20 cellular contexts compared by ENCODE assay signal in genomic region chr20:62308102-62308822, GRCh38. TPM values are rescaled to one million over a fixed set of nuclear protein-coding genes. Genes with fewer than 3 reads are reported as not detected.
A peak's percentile ranks its signal among the peaks of the same experiment; 100 is the strongest.
DNase-seq lines count a peak whose midpoint lies in the region; ATAC-seq and TF ChIP-seq lines count a peak whose summit lies in the region.
"Had no signal": no experiment of that assay in that cellular context is flagged by ENCODE, and none has a peak within 500 bp of the region (broad histone marks: within the 10 kb centered on the region; RNA-seq: fewer than 3 reads in every experiment).

No MANE protein-coding gene starts in this region.

- no peak overlapping the region for H2AK5ac ChIP-seq in mesenchymal stem cell (ENCODE audit: low read length, severe bottlenecking)

- no peak overlapping the region for H3K9ac ChIP-seq in mesenchymal stem cell (ENCODE audit: low read length)

- POLR2A ChIA-PET in A673 (lab: Charles Lee; ENCODE audit: low non-redundant PET) = no interaction called here

- H4K8ac ChIP-seq in mesenchymal stem cell (ENCODE audit: low read length) = no peak overlapping the region

- no peak overlapping the region for H3K4me3 ChIP-seq in A673 (ENCODE audit: low read depth, low read length, poor library complexity, severe bottlenecking)
- no peak overlapping the region for H3K4me3 ChIP-seq in mesenchymal stem cell (ENCODE audit: insufficient read depth in 1 of 2, low read depth in 1 of 2, low read length in 2 of 2)
- H3K4me3 ChIP-seq: transverse colon had no signal

- intact Hi-C loops in A673 (cut with micrococcal nuclease; ENCODE audit: unreplicated experiment) = no loop called here

- peaks cover 20% of the 10 kb centered on the region for H3K4me1 Mint-ChIP-seq in activated CD8-positive, alpha-beta memory T cell treated with anti-CD3 and anti-CD28 coated beads, Interleukin-2, amount 10 ng/mL, durations not matched to agents 7 days and 5 days

- H3K4me3 Mint-ChIP-seq in activated CD8-positive, alpha-beta memory T cell treated with anti-CD3 and anti-CD28 coated beads, Interleukin-2, amount 10 ng/mL, durations not matched to agents 7 days and 5 days = no peak overlapping the region
- H3K4me3 Mint-ChIP-seq: activated B cell treated with CpG ODN at 0.5 μM for 24 hours; activated CD8-positive, alpha-beta T cell treated with anti-CD3 and anti-CD28 coated beads, Interleukin-2, amount 10 ng/mL, durations not matched to agents 7 days and 5 days had no signal

- ATAC-seq in activated CD8-positive, alpha-beta memory T cell treated with anti-CD3 and anti-CD28 coated beads, Interleukin-2, amount 10 ng/mL, durations not matched to agents 7 days and 5 days = no peak
- ATAC-seq: activated CD8-positive, alpha-beta T cell treated with anti-CD3 and anti-CD28 coated beads, Interleukin-2, amount 10 ng/mL, durations not matched to agents 7 days and 5 days; left colon had no signal

- peaks cover 25% of the 10 kb centered on the region for H3K36me3 Mint-ChIP-seq in activated CD8-positive, alpha-beta memory T cell treated with anti-CD3 and anti-CD28 coated beads, Interleukin-2, amount 10 ng/mL, durations not matched to agents 7 days and 5 days

- no peak overlapping the region for H3K27ac Mint-ChIP-seq in activated CD8-positive, alpha-beta memory T cell treated with anti-CD3 and anti-CD28 coated beads, Interleukin-2, amount 10 ng/mL, durations not matched to agents 7 days and 5 days
- H3K27ac Mint-ChIP-seq: activated B cell treated with CpG ODN at 0.5 μM for 24 hours; activated CD8-positive, alpha-beta T cell treated with anti-CD3 and anti-CD28 coated beads, Interleukin-2, amount 10 ng/mL, durations not matched to agents 7 days and 5 days had no signal

- TF ChIP-seq CTCF in A673 (conservative IDR thresholded peaks at IDR 0.05; ENCODE audit: low read depth, low read length) = no peak

- no peak overlapping the region for H2BK5ac ChIP-seq in mesenchymal stem cell (ENCODE audit: low read depth, low read length, poor library complexity, severe bottlenecking)

- H2BK15ac ChIP-seq in mesenchymal stem cell (ENCODE audit: low read depth, poor library complexity, severe bottlenecking) = no peak overlapping the region

- H2BK120ac ChIP-seq in mesenchymal stem cell (ENCODE audit: low read depth, low read length) = no peak overlapping the region

- TSS peak; percentile 12 for BruUV-seq in A673 (replicated peaks; lab: Mats Ljungman, UMichigan)

- peaks cover 18% of the 10 kb centered on the region for H3K4me1 ChIP-seq in A673 (ENCODE audit: insufficient read depth, low read length, poor library complexity, severe bottlenecking)
- peaks cover 44% of the 10 kb centered on the region for H3K4me1 ChIP-seq in mesenchymal stem cell (ENCODE audit: control insufficient read depth, insufficient read depth, low read depth, low read length)

- CTCF ChIA-PET in A673 (lab: Charles Lee) = interaction anchor here (0.5 kb wide), 1 partner anchor 35 kb away, joined by 5 read pairs; no protein-coding TSS in a partner anchor
- CTCF ChIA-PET in activated CD8-positive, alpha-beta memory T cell treated with anti-CD3 and anti-CD28 coated beads, Interleukin-2, amount 10 ng/mL, durations not matched to agents 7 days and 5 days (lab: Charles Lee) = no interaction called here

- no peaks in the 10 kb centered on the region for H3K9me3 ChIP-seq in A673 (ENCODE audit: low read depth, low read length, poor library complexity, severe bottlenecking)
- no peaks in the 10 kb centered on the region for H3K9me3 ChIP-seq in mesenchymal stem cell (ENCODE audit: control insufficient read depth, low read length)
- H3K9me3 ChIP-seq: transverse colon had no signal

- WGBS in mesenchymal stem cell = 95% methylated on average over 29 of the region's 29 CpGs

- H3K4me2 ChIP-seq in mesenchymal stem cell (ENCODE audit: low read length, poor library complexity, severe bottlenecking) = no peak overlapping the region

- H3K27me3 Mint-ChIP-seq in activated CD8-positive, alpha-beta memory T cell treated with anti-CD3 and anti-CD28 coated beads, Interleukin-2, amount 10 ng/mL, durations not matched to agents 7 days and 5 days = no peaks in the 10 kb centered on the region
- H3K27me3 Mint-ChIP-seq: activated B cell treated with CpG ODN at 0.5 μM for 24 hours had no signal

- H3K23ac ChIP-seq in mesenchymal stem cell (ENCODE audit: low read length in 2 of 2) = no peak overlapping the region

- H3K9me3 Mint-ChIP-seq in activated CD8-positive, alpha-beta memory T cell treated with anti-CD3 and anti-CD28 coated beads, Interleukin-2, amount 10 ng/mL, durations not matched to agents 7 days and 5 days (ENCODE audit: low read depth) = no peaks in the 10 kb centered on the region
- H3K9me3 Mint-ChIP-seq: activated B cell treated with CpG ODN at 0.5 μM for 24 hours had no signal

- H3K18ac ChIP-seq in mesenchymal stem cell (ENCODE audit: low read depth in 1 of 2, low read length in 2 of 2) = no peak overlapping the region

- H3K27ac ChIP-seq in A673 (ENCODE audit: low read depth, low read length, poor library complexity, severe bottlenecking) (no peak overlapping the region), mesenchymal stem cell (ENCODE audit: low read length, poor library complexity, severe bottlenecking) (peak overlapping the region; percentile 15)

- H3K79me1 ChIP-seq in mesenchymal stem cell (replicated peaks; ENCODE audit: low read length, poor library complexity, severe bottlenecking) = peaks cover 16% of the 10 kb centered on the region

- no peak overlapping the region for H4K91ac ChIP-seq in mesenchymal stem cell (ENCODE audit: low read length)

- H3K14ac ChIP-seq in mesenchymal stem cell (ENCODE audit: low read length in 2 of 2) = no peak overlapping the region

- DNase-seq in A673 (ENCODE audit: low spot score) = no peak
- DNase-seq in HT-29 (ENCODE audit: low spot score) = peak; percentile 34
- peak; percentile 89 for DNase-seq in cerebellar cortex (ENCODE audit: low spot score)
- no peak for DNase-seq in mesenchymal stem cell
- DNase-seq in activated CD8-positive, alpha-beta memory T cell treated with anti-CD3 and anti-CD28 coated beads, Interleukin-2, amount 10 ng/mL, durations not matched to agents 7 days and 5 days = no peak
- no peak for DNase-seq in COLO829 (ENCODE audit: low spot score)
- no peak for DNase-seq in GDM1 (lab: John Stamatoyannopoulos, UW)
- DNase-seq in NK-92 treated with Interleukin-12 subunit alpha and Interleukin-12 subunit beta, amount 100 ng/mL, for 24 hours (lab: John Stamatoyannopoulos, UW) = no peak
- DNase-seq: activated B cell treated with CpG ODN at 0.5 μM for 24 hours; activated CD8-positive, alpha-beta T cell treated with anti-CD3 and anti-CD28 coated beads, Interleukin-2, amount 10 ng/mL, durations not matched to agents 7 days and 5 days; activated naive CD4-positive, alpha-beta T cell treated with anti-CD3 and anti-CD28 coated beads, Interleukin-2, amount 50 U/mL, for 16 hours; activated T-cell treated with anti-CD3 and anti-CD28 coated beads, Interleukin-2, amount 50 U/mL, for 48 hours; cortex of kidney; left colon; NCI-H526 treated with DMSO at 0.1 percent for 48 hours; OCI-M1; stimulated activated CD4-positive, alpha-beta T cell treated with anti-CD3 and anti-CD28 coated beads, Interleukin-1b, Interleukin-23, amount 100 ng/mL, for 48 hours; stimulated activated naive CD4-positive, alpha-beta T cell; T-helper 2 cell; transverse colon had no signal

- H3K27me3 ChIP-seq in A673 (replicated peaks; ENCODE audit: insufficient read depth, low read depth, low read length, poor library complexity) (no peaks in the 10 kb centered on the region), mesenchymal stem cell (ENCODE audit: control insufficient read depth in 1 of 2, insufficient read depth in 1 of 2, low read length in 2 of 2) (no peaks in the 10 kb centered on the region)
- H3K27me3 ChIP-seq: transverse colon had no signal

- no peak overlapping the region for H2BK12ac ChIP-seq in mesenchymal stem cell (ENCODE audit: low read length in 2 of 2)

- no peak overlapping the region for H2AFZ ChIP-seq in mesenchymal stem cell (ENCODE audit: low read depth, low read length)

- no peak overlapping the region for H3K4ac ChIP-seq in mesenchymal stem cell (ENCODE audit: low read depth in 1 of 2, low read length in 2 of 2)

- H3K36me3 ChIP-seq in A673 (ENCODE audit: insufficient read depth, low read length, poor library complexity, severe bottlenecking) (peaks cover 50% of the 10 kb centered on the region), mesenchymal stem cell (ENCODE audit: control insufficient read depth in 1 of 2, insufficient read depth in 2 of 2, low read depth in 1 of 2, low read length in 2 of 2) (peaks cover 55 to 95% of the 10 kb centered on the region in 2 experiments)

RNA-seq across cellular contexts. Expression of gene ADRM1, which starts 5.5 kb away (rescaled TPM):
- total RNA-seq in A673 (2021) = 218 and 252 TPM in 2 replicates
- 659 and 752 TPM in 2 replicates for total RNA-seq in HT-29 (2014; rRNA removed; shearing (Covaris generic))
- 99.6 TPM for polyA plus RNA-seq in mesenchymal stem cell (2013, experiment 1 of 2)
- 97.9 TPM for polyA plus RNA-seq in mesenchymal stem cell (2013, experiment 2 of 2)
- 100 to 1,000 TPM; 105 to 133 TPM for total RNA-seq in activated CD8-positive, alpha-beta memory T cell treated with anti-CD3 and anti-CD28 coated beads, Interleukin-2, amount 10 ng/mL, durations not matched to agents 7 days and 5 days

RNA-seq across cellular contexts. Expression of gene LAMA5, which starts 58.9 kb away (rescaled TPM):
- total RNA-seq in A673 (2021) = 4.2 and 13.2 TPM in 2 replicates
- total RNA-seq in HT-29 (2014; rRNA removed; shearing (Covaris generic)) = 286 and 336 TPM in 2 replicates
- polyA plus RNA-seq in mesenchymal stem cell (2013, experiment 1 of 2) = 70.0 TPM
- polyA plus RNA-seq in mesenchymal stem cell (2013, experiment 2 of 2) = 65.1 TPM
- total RNA-seq in activated CD8-positive, alpha-beta memory T cell treated with anti-CD3 and anti-CD28 coated beads, Interleukin-2, amount 10 ng/mL, durations not matched to agents 7 days and 5 days = 1 to 10 TPM in 1 of 2 experiments, under 1 TPM in 1; 0.99 to 1.9 TPM

Comparison
In these comparisons a context has a peak if more than half of its experiments do, and no peak if none do; other contexts are left out.
1. DNase-seq: peak in HT-29 (single experiment) and cerebellar cortex (single experiment); none in A673 (single experiment), mesenchymal stem cell (single experiment), activated CD8-positive, alpha-beta memory T cell treated with anti-CD3 and anti-CD28 coated beads, Interleukin-2, amount 10 ng/mL, durations not matched to agents 7 days and 5 days (single experiment), COLO829 (single experiment), GDM1 (single experiment) and NK-92 treated with Interleukin-12 subunit alpha and Interleukin-12 subunit beta, amount 100 ng/mL, for 24 hours (single experiment).
2. RNA of gene LAMA5, which starts 58.9 kb away (total RNA-seq): 286 to 336 TPM in HT-29; 4.2 to 13.2 TPM in A673 and 0.99 to 1.9 TPM in activated CD8-positive, alpha-beta memory T cell treated with anti-CD3 and anti-CD28 coated beads, Interleukin-2, amount 10 ng/mL, durations not matched to agents 7 days and 5 days; every median in the first group is over 10 times any median in the second.